24 cellular contexts compared by ENCODE assay signal in the genomic region with DNA sequence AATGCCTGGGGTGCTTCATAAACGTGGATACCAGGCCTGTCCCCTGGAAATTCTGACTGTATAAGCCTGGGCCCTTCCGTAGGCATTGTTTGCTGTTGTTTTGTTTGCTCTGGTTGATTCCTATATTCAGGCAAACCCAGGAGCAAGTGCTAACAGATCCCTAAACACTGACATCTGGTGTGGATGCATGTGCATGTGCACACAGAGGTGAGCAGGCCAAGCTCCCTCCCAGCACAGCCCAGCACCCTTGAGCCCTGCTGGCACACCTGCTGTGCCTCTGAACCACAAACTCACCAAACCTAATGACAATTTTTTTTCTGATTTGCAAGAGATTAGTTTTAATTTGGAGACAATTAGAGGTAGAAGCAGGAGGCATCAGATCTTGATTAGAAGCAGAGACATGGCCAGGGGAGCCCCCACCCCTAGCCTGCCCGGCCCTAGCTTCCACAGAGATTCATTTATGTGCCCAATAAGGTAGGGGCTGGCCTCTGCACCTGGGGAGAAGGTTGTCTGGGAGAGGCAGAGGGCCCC. TPM values are rescaled to one million over a fixed set of nuclear protein-coding genes. Genes with fewer than 3 reads are reported as not detected.
DNase-seq lines count a peak whose midpoint lies in the region; ATAC-seq and TF ChIP-seq lines count a peak whose summit lies in the region.
"Had no signal": no experiment of that assay in that cellular context is flagged by ENCODE, and none has a peak within 500 bp of the region (broad histone marks: within the 10 kb centered on the region; RNA-seq: fewer than 3 reads in every experiment).

No MANE protein-coding gene starts in this region.

- no peak overlapping the region for H2BK20ac ChIP-seq in H9 (ENCODE audit: low read depth, low read length, poor library complexity, severe bottlenecking)

- H3K4me3 Mint-ChIP-seq in H9, result no peak overlapping the region
- peak overlapping the region; percentile 52 for H3K4me3 Mint-ChIP-seq in glutamatergic neuron (ENCODE audit: unreplicated experiment)
- H3K4me3 Mint-ChIP-seq: activated CD4-positive, alpha-beta T cell treated with anti-CD3 and anti-CD28 coated beads, Interleukin-2, amount 10 ng/mL, durations not matched to agents 7 days and 5 days; activated naive CD8-positive, alpha-beta T cell; nephron progenitor cell had no signal

- H3K18ac ChIP-seq in H9 (ENCODE audit: insufficient read length, low read depth, low read length), result no peak overlapping the region

- no peak overlapping the region for H3K4ac ChIP-seq in H9 (ENCODE audit: low read depth, low read length)

- H3K4me2 ChIP-seq in H9 (ENCODE audit: insufficient read depth, insufficient read length, low read length), result no peak overlapping the region

- no peak overlapping the region for H2AK5ac ChIP-seq in H9 (ENCODE audit: insufficient read length, low read length)

- no peaks in the 10 kb centered on the region for H4K20me1 ChIP-seq in H9 (ENCODE audit: control insufficient read depth, insufficient read depth, insufficient read length)

- no peak overlapping the region for H3K23ac ChIP-seq in H9 (ENCODE audit: insufficient read length, low read depth, low read length)

- no peak overlapping the region for H4K5ac ChIP-seq in H9 (ENCODE audit: insufficient read length, low read depth, low read length)

- H3K23me2 ChIP-seq in H9 (ENCODE audit: insufficient read length, low read depth, low read length, poor library complexity, severe bottlenecking), result no peaks in the 10 kb centered on the region

- no peaks in the 10 kb centered on the region for H3K79me2 ChIP-seq in H9 (ENCODE audit: insufficient read depth, low read length)

- no peak overlapping the region for H3K56ac ChIP-seq in H9 (ENCODE audit: insufficient read length, low read depth, low read length)

- H3K9me3 Mint-ChIP-seq in H9 (no peaks in the 10 kb centered on the region; a peak in 2 of 5 replicates), glutamatergic neuron (ENCODE audit: unreplicated experiment) (peaks cover 39% of the 10 kb centered on the region)
- H3K9me3 Mint-ChIP-seq: activated CD4-positive, alpha-beta T cell treated with anti-CD3 and anti-CD28 coated beads, Interleukin-2, amount 10 ng/mL, durations not matched to agents 7 days and 5 days; nephron progenitor cell had no signal

- no CpG with 5 or more reads among the region's 3 CpGs for WGBS in H9 (ENCODE audit: extremely low coverage, insufficient read length, low lambda C conversion rate)

- no peak overlapping the region for H2BK5ac ChIP-seq in H9 (ENCODE audit: insufficient read length, low read length)

- peak overlapping the region in 2 of 3 experiments; percentile 63 to 68; a peak in 2 of 7 replicates for H3K27ac Mint-ChIP-seq in H9
- H3K27ac Mint-ChIP-seq in glutamatergic neuron (ENCODE audit: unreplicated experiment), result peak overlapping the region; percentile 94
- H3K27ac Mint-ChIP-seq: activated CD4-positive, alpha-beta T cell treated with anti-CD3 and anti-CD28 coated beads, Interleukin-2, amount 10 ng/mL, durations not matched to agents 7 days and 5 days; activated naive CD8-positive, alpha-beta T cell; nephron progenitor cell had no signal

- H3K9me3 ChIP-seq in H9 (ENCODE audit: control insufficient read depth, low read depth, low read length), result no peaks in the 10 kb centered on the region
- H3K9me3 ChIP-seq: Caco-2, tibial artery had no signal

- H3K4me1 ChIP-seq in H9 (ENCODE audit: insufficient read depth, low read length), result peaks cover 9% of the 10 kb centered on the region; the same call in 1 of the 2 replicates
- H3K4me1 ChIP-seq: tibial artery had no signal

- no peak overlapping the region for H3K14ac ChIP-seq in H9 (ENCODE audit: insufficient read depth, low read length)

- H2BK15ac ChIP-seq in H9 (ENCODE audit: low read depth, low read length), result no peak overlapping the region

- DNase-seq in H9 (no peak), NCI-H1417 treated with DMSO at 0.1 percent for 48 hours (lab: John Stamatoyannopoulos, UW) (peak; percentile 67), NCI-H345 treated with DMSO at 0.1 percent for 48 hours (lab: John Stamatoyannopoulos, UW; ENCODE audit: unreplicated experiment) (peak; percentile 92), glutamatergic neuron (no peak), middle frontal gyrus (ENCODE audit: extremely low spot score, low spot score) (no peak)
- no peak for DNase-seq in effector CD8-positive, alpha-beta T cell (lab: John Stamatoyannopoulos, UW)
- DNase-seq: activated CD4-positive, alpha-beta T cell treated with anti-CD3 and anti-CD28 coated beads, Interleukin-2, amount 10 ng/mL, durations not matched to agents 7 days and 5 days; activated effector memory CD4-positive, alpha-beta T cell treated with anti-CD3 and anti-CD28 coated beads, Interleukin-2, amount 50 U/mL, for 16 hours; Caco-2; hypothalamus; KBM-7; nephron progenitor cell; SIG-M5; stimulated activated CD4-positive, alpha-beta T cell treated with anti-CD3 and anti-CD28 coated beads, Interleukin-15, amount 100 ng/mL, for 24 hours; stimulated activated CD4-positive, alpha-beta T cell treated with anti-CD3 and anti-CD28 coated beads, Interleukin-4, amount 100 ng/mL, for 4 hours; tibial artery had no signal

- no peak overlapping the region for H2BK120ac ChIP-seq in H9 (ENCODE audit: low read depth, low read length, poor library complexity, severe bottlenecking)

- no peak overlapping the region for H3K27ac ChIP-seq in H9 (ENCODE audit: insufficient read length, low read depth, low read length)
- H3K27ac ChIP-seq: C4-2B, HL-60, tibial artery had no signal

- no peaks in the 10 kb centered on the region for H3K36me3 Mint-ChIP-seq in H9 (ENCODE audit: insufficient read depth in 1 of 3, low read depth in 3 of 3)
- H3K36me3 Mint-ChIP-seq in glutamatergic neuron (ENCODE audit: unreplicated experiment), result peaks cover 8% of the 10 kb centered on the region
- H3K36me3 Mint-ChIP-seq: activated naive CD8-positive, alpha-beta T cell had no signal

- no peaks in the 10 kb centered on the region for H3K79me1 ChIP-seq in H9 (ENCODE audit: insufficient read depth, low read depth, low read length, poor library complexity, severe bottlenecking)

- peaks cover 24% of the 10 kb centered on the region for H3K27me3 Mint-ChIP-seq in H9 (ENCODE audit: low read depth)
- peaks cover 21% of the 10 kb centered on the region for H3K27me3 Mint-ChIP-seq in glutamatergic neuron (ENCODE audit: unreplicated experiment)

- H2AFZ ChIP-seq in H9 (ENCODE audit: low read length), result no peak overlapping the region

- no peak for ATAC-seq in GM19467 (IDR thresholded peaks at IDR 0.05; ENCODE audit: unreplicated experiment)

- no peak overlapping the region for H4K8ac ChIP-seq in H9 (replicated peaks; ENCODE audit: insufficient read length, low read depth, low read length)

- no peak overlapping the region for H4K91ac ChIP-seq in H9 (ENCODE audit: insufficient read length, low read depth, low read length)

- H3K4me1 Mint-ChIP-seq in H9, result peaks cover 44 to 47% of the 10 kb centered on the region in 2 experiments
- peaks cover 73% of the 10 kb centered on the region for H3K4me1 Mint-ChIP-seq in glutamatergic neuron (ENCODE audit: low read depth, unreplicated experiment)
- H3K4me1 Mint-ChIP-seq: activated CD4-positive, alpha-beta T cell treated with anti-CD3 and anti-CD28 coated beads, Interleukin-2, amount 10 ng/mL, durations not matched to agents 7 days and 5 days had no signal

- no peaks in the 10 kb centered on the region; the same call in 1 of the 2 replicates for H3K27me3 ChIP-seq in H9 (ENCODE audit: insufficient read depth, low read length)

- H3T11ph ChIP-seq in H9 (ENCODE audit: low read length), result no peak overlapping the region

- TF ChIP-seq CTCF in H9 (conservative IDR thresholded peaks at IDR 0.05), result no peak
- no peak for TF ChIP-seq CTCF in glutamatergic neuron (IDR thresholded peaks at IDR 0.05; ENCODE audit: partially characterized antibody, unreplicated experiment)

- H3K9ac ChIP-seq in H9 (ENCODE audit: extremely low read depth, insufficient read length, low read length), result no peak overlapping the region

- no peak overlapping the region for H2BK12ac ChIP-seq in H9 (ENCODE audit: insufficient read length, low read depth, low read length)

RNA-seq across cellular contexts. Expression of a gene that starts 40.4 kb away (rescaled TPM):
- total RNA-seq in H9 (2021) (0.15 and 0.42 TPM in 2 replicates), glutamatergic neuron (ENCODE audit: unreplicated experiment) (93.6 TPM)
- total RNA-seq: activated CD4-positive, alpha-beta T cell treated with anti-CD3 and anti-CD28 coated beads, Interleukin-2, amount 10 ng/mL, durations not matched to agents 7 days and 5 days; lung microvascular endothelial cell; MCF 10A; osteoblast; pulmonary artery endothelial cell had no signal

Comparison
In these comparisons a context has a peak if more than half of its experiments do, and no peak if none do; other contexts are left out.
1. DNase-seq: peak in NCI-H1417 treated with DMSO at 0.1 percent for 48 hours (single experiment) and NCI-H345 treated with DMSO at 0.1 percent for 48 hours (single experiment); none in H9 (single experiment), glutamatergic neuron (single experiment), middle frontal gyrus (single experiment) and effector CD8-positive, alpha-beta T cell (single experiment).
2. RNA of a gene that starts 40.4 kb away (total RNA-seq): 93.6 TPM in glutamatergic neuron (single experiment); 0.15 to 0.42 TPM in H9; every median in the first group is over 10 times any median in the second.